In genomic region chr7:146683439-146683838, GRCh38 we compare ENCODE assay signal across 23 cellular contexts.
DNase-seq lines count a peak whose midpoint lies in the region; ATAC-seq and TF ChIP-seq lines count a peak whose summit lies in the region.
"Had no signal": no experiment of that assay in that cellular context is flagged by ENCODE, and none has a peak within 500 bp of the region (broad histone marks: within the 10 kb centered on the region; RNA-seq: fewer than 3 reads in every experiment).

No MANE protein-coding gene starts in this region.

- no peaks in the 10 kb centered on the region for H3K36me3 ChIP-seq in PC-3 (ENCODE audit: low read depth, low read length)
- H3K36me3 ChIP-seq: gastroesophageal sphincter had no signal

- peaks cover 12% of the 10 kb centered on the region for H3K4me1 ChIP-seq in PC-3 (ENCODE audit: insufficient read depth, low read length)
- H3K4me1 ChIP-seq: gastroesophageal sphincter, testis had no signal

- POLR2A ChIA-PET in PC-3 (lab: Charles Lee; ENCODE audit: unreplicated experiment) (no interaction called here), RWPE1 (lab: Yijun Ruan, JAX; ENCODE audit: low non-redundant PET) (no interaction called here)

- H2AFZ ChIP-seq in PC-3 (ENCODE audit: low read length): no peak overlapping the region

- intact Hi-C loops in PC-3 (cut with micrococcal nuclease): loop anchor here (5.0 kb wide), 1 partner anchor 49 kb away; no protein-coding TSS in a partner anchor

- H3K27me3 ChIP-seq in PC-3 (ENCODE audit: low read length): no peaks in the 10 kb centered on the region
- H3K27me3 ChIP-seq: gastroesophageal sphincter, testis had no signal

- BruUV-seq in PC-3 (replicated peaks; lab: Mats Ljungman, UMichigan): no TSS peak

- CTCF ChIA-PET in PC-3 (lab: Charles Lee): no interaction called here
- CTCF ChIA-PET in RWPE1 (lab: Yijun Ruan, JAX): no interaction called here

- peak overlapping the region; percentile 33; the same call in 1 of the 2 replicates for H3K4me2 ChIP-seq in PC-3 (ENCODE audit: low read length)
- H3K4me2 ChIP-seq: SK-N-SH had no signal

- DNase-seq in HCEC 1CT (peak; percentile 65), PC-3 (peak; percentile 73), choroid plexus epithelial cell (ENCODE audit: low read depth) (peak; percentile 85), retinal pigment epithelial cell (ENCODE audit: low read depth) (peak; percentile 48), RWPE1 (ENCODE audit: low spot score) (no peak), hepatic stellate cell (ENCODE audit: low spot score) (no peak), HPDE6-E6E7 (ENCODE audit: extremely low spot score) (no peak)
- DNase-seq: activated naive CD8-positive, alpha-beta T cell treated with anti-CD3 and anti-CD28 coated beads, Interleukin-2, amount 50 U/mL, for 24 hours; caudate nucleus; Kasumi-1; NCI-H1105 treated with DMSO at 0.1 percent for 48 hours; NCI-H2081; NCI-H446 treated with DMSO at 0.1 percent for 48 hours; NK-92 treated with Interleukin-12 subunit alpha and Interleukin-12 subunit beta, amount 100 ng/mL, for 24 hours; nucleus accumbens; SK-N-SH; testis had no signal

- H3F3A ChIP-seq in PC-3 (ENCODE audit: low read length, unreplicated experiment): no peaks in the 10 kb centered on the region

- peak overlapping the region; percentile 77 for H3K27ac ChIP-seq in PC-3 (ENCODE audit: low read length)
- no peak overlapping the region for H3K27ac ChIP-seq in RWPE1
- H3K27ac ChIP-seq: gastroesophageal sphincter, skin epidermis, testis, VCaP had no signal

- no peaks in the 10 kb centered on the region for H4K20me1 ChIP-seq in PC-3 (ENCODE audit: low read length)

- peak overlapping the region; percentile 54; the same call in 1 of the 2 replicates for H3K9ac ChIP-seq in PC-3 (ENCODE audit: low read length)
- H3K9ac ChIP-seq: SK-N-SH had no signal

- no peak for TF ChIP-seq CTCF in PC-3 (conservative IDR thresholded peaks at IDR 0.05; ENCODE audit: low read depth, low read length)
- no peak for TF ChIP-seq CTCF in choroid plexus epithelial cell (conservative IDR thresholded peaks at IDR 0.05; ENCODE audit: low read depth, low read length)
- TF ChIP-seq CTCF in retinal pigment epithelial cell (conservative IDR thresholded peaks at IDR 0.05; ENCODE audit: low read depth, low read length): no peak
- no peak for TF ChIP-seq CTCF in RWPE1 (conservative IDR thresholded peaks at IDR 0.05; ENCODE audit: low read depth)

- ATAC-seq in PC-3 (peak; percentile 94), GM18519 (IDR thresholded peaks at IDR 0.05; ENCODE audit: low FRiP score, unreplicated experiment) (no peak)
- ATAC-seq: activated naive CD8-positive, alpha-beta T cell treated with anti-CD3 and anti-CD28 coated beads, Interleukin-2, amount 50 U/mL, for 24 hours; gastroesophageal sphincter; GM12878; stimulated activated memory B cell treated with anti-CD40 and anti-IgM and Interleukin-4, amounts not matched to agents 10 μg/mL and 1 μg/mL and 100 μg/mL, for 72 hours had no signal

- H3K9me3 ChIP-seq in PC-3 (ENCODE audit: low read length): no peaks in the 10 kb centered on the region
- H3K9me3 ChIP-seq: gastroesophageal sphincter, SK-N-SH, testis had no signal

- H3K79me2 ChIP-seq in PC-3 (ENCODE audit: low read length): no peaks in the 10 kb centered on the region

- H3K4me3 ChIP-seq in PC-3 (ENCODE audit: low read length) (no peak overlapping the region), choroid plexus epithelial cell (ENCODE audit: low read depth, low read length) (no peak overlapping the region), retinal pigment epithelial cell (ENCODE audit: low read length) (no peak overlapping the region)
- H3K4me3 ChIP-seq: gastroesophageal sphincter, GM12878, skin epidermis, testis had no signal

- H3K9me2 ChIP-seq in PC-3 (replicated peaks; ENCODE audit: low read length): no peaks in the 10 kb centered on the region; the same call in 1 of the 2 replicates
- H3K9me2 ChIP-seq: SK-N-SH had no signal

Comparison
In these comparisons a context has a peak if more than half of its experiments do, and no peak if none do; other contexts are left out.
1. DNase-seq: peak in HCEC 1CT (single experiment), PC-3 (single experiment), choroid plexus epithelial cell (single experiment) and retinal pigment epithelial cell (single experiment); none in RWPE1 (single experiment), hepatic stellate cell (single experiment) and HPDE6-E6E7 (single experiment).